ENCODE assay signal across 10 cellular contexts in genomic region chr3:179853176-179853575, GRCh38.
A peak's percentile ranks its signal among the peaks of the same experiment; 100 is the strongest.
DNase-seq lines count a peak whose midpoint lies in the region; ATAC-seq and TF ChIP-seq lines count a peak whose summit lies in the region.
"Had no signal": no experiment of that assay in that cellular context is flagged by ENCODE, and none has a peak within 500 bp of the region (broad histone marks: within the 10 kb centered on the region; RNA-seq: fewer than 3 reads in every experiment).

No MANE protein-coding gene starts in this region.

- H2AFZ ChIP-seq in SK-N-SH (ENCODE audit: low read depth): no peak overlapping the region

- H3K9me3 ChIP-seq in prostate gland: no peaks in the 10 kb centered on the region
- no peaks in the 10 kb centered on the region for H3K9me3 ChIP-seq in SK-N-SH

- POLR2A ChIA-PET in SK-N-SH (lab: Yijun Ruan, JAX): no interaction called here

- H3K4me1 ChIP-seq in prostate gland (replicated peaks): no peaks in the 10 kb centered on the region
- H3K4me1 ChIP-seq in SK-N-SH (ENCODE audit: control insufficient read depth in 1 of 2, insufficient read depth in 2 of 2, low read depth in 1 of 2, low read length in 1 of 2): no peaks in the 10 kb centered on the region

- no peak for TF ChIP-seq EP300 in SK-N-SH (IDR thresholded peaks at IDR 0.05; ENCODE audit: borderline replicate concordance in 1 of 2, low read depth in 1 of 2, low read length in 1 of 2)

- no peak overlapping the region for H3K9ac ChIP-seq in SK-N-SH

- no peaks in the 10 kb centered on the region for H3K27me3 ChIP-seq in prostate gland (replicated peaks; ENCODE audit: insufficient read depth)
- H3K27me3 ChIP-seq in SK-N-SH (ENCODE audit: insufficient read depth): no peaks in the 10 kb centered on the region

- H4K20me1 ChIP-seq in SK-N-SH (ENCODE audit: insufficient read depth): no peaks in the 10 kb centered on the region

- no peak overlapping the region for H3K4me3 ChIP-seq in prostate gland
- no peak overlapping the region for H3K4me3 ChIP-seq in SK-N-SH (ENCODE audit: low read depth in 2 of 2, low read length in 1 of 2)

- H3K9me2 ChIP-seq in SK-N-SH: no peaks in the 10 kb centered on the region

- no peaks in the 10 kb centered on the region for H3K79me2 ChIP-seq in SK-N-SH (ENCODE audit: insufficient read depth)

- TF ChIP-seq RAD21 in SK-N-SH (IDR thresholded peaks at IDR 0.05; ENCODE audit: low read length): no peak

- H3K27ac ChIP-seq in prostate gland: no peak overlapping the region
- H3K27ac ChIP-seq in SK-N-SH (ENCODE audit: low read depth in 2 of 2, low read length in 1 of 2): no peak overlapping the region

- ATAC-seq in GM18867 (IDR thresholded peaks at IDR 0.05; ENCODE audit: unreplicated experiment) (peak; percentile 68), HG03025 (IDR thresholded peaks at IDR 0.05; ENCODE audit: low FRiP score, unreplicated experiment) (peak; percentile 44), sciatic nerve (peak; percentile 20)

- H3K36me3 ChIP-seq in prostate gland (no peaks in the 10 kb centered on the region), SK-N-SH (replicated peaks in 1 of 2; ENCODE audit: control insufficient read depth in 1 of 2, insufficient read depth in 2 of 2, low read length in 1 of 2) (no peaks in the 10 kb centered on the region)

- TF ChIP-seq POLR2A in prostate gland (IDR thresholded peaks at IDR 0.05): no peak

- CTCF ChIA-PET in SK-N-SH (lab: Yijun Ruan, JAX): interaction anchor here (0.6 to 1.4 kb wide), 2 partner anchors 8 to 140 kb away, joined by 3 read pairs; no protein-coding TSS in a partner anchor

- DNase-seq in SIG-M5 (lab: John Stamatoyannopoulos, UW): peak; percentile 88
- no peak for DNase-seq in sciatic nerve (ENCODE audit: low spot score)
- DNase-seq in SHP77 treated with DMSO at 0.1 percent for 48 hours (lab: John Stamatoyannopoulos, UW): no peak
- no peak for DNase-seq in activated CD8-positive, alpha-beta memory T cell treated with anti-CD3 and anti-CD28 coated beads, Interleukin-2, amount 50 U/mL, for 48 hours
- no peak for DNase-seq in prostate gland (ENCODE audit: low spot score)
- no peak for DNase-seq in SK-N-SH
- DNase-seq: glutamatergic neuron; naive thymus-derived CD4-positive, alpha-beta T cell had no signal

- no peaks in the 10 kb centered on the region for H3F3A ChIP-seq in SK-N-SH (replicated peaks; ENCODE audit: insufficient read depth)

- H3K4me2 ChIP-seq in SK-N-SH: no peak overlapping the region

- intact Hi-C loops in sciatic nerve (cut with DNase I): no loop called here
- intact Hi-C loops in prostate gland (cut with DNase I): no loop called here

- 37% methylated on average over 2 of the region's 2 CpGs for WGBS in prostate gland
- WGBS in SK-N-SH (ENCODE audit: low lambda C conversion rate): 42% methylated on average over 2 of the region's 2 CpGs

- TF ChIP-seq CTCF in prostate gland (IDR thresholded peaks at IDR 0.05) (no peak), SK-N-SH (IDR thresholded peaks at IDR 0.05) (no peak)

TF ChIP-seq in SK-N-SH, 30 proteins besides CTCF, POLR2A, EP300 and RAD21:
- TF ChIP-seq USF2 (IDR thresholded peaks at IDR 0.05; ENCODE audit: borderline replicate concordance, low read depth, low read length) (no peak), RFX5 (IDR thresholded peaks at IDR 0.05; ENCODE audit: low read length) (no peak), ELF1 (IDR thresholded peaks at IDR 0.05) (no peak), JUND (IDR thresholded peaks at IDR 0.05) (no peak)
